29 cellular contexts compared by ENCODE assay signal in the genomic region with DNA sequence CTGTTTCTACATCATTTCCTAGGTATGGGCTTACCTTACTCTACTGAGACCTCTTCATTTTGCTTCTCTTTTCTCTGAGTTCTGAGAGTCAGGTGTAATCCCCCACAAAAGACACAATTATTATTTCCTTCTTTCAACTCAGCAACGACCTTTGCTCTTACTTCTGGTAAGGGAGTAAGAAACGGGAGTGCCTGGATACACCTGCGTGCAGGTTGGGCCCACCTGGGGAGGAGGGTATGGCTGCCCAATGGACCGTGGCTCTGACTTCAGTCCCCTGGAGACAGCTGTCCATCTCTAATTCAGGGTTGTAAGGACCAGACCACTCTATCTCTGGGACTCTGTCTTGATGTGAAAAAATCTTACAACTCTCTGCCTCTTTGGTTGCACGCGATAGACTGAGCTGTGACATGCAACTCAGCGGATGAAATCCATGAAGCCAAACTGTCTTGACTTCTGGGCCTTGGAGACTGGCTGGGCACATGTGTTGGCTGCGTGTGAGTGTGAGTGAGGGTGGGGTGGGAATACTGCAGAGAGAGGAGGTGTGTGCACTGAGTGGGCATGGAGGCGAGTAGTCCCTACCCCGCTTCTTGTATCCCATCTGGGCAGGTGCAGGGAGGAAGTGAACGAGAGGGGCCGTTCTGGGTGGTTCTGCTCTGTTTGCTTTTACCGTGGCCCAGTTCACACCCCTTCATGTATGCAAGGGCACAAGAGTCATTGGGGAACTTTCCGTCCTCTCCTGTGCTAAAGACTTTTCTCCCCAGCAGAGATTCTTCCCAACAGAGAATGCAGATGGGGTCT. TPM values are rescaled to one million over a fixed set of nuclear protein-coding genes. Genes with fewer than 3 reads are reported as not detected.
"Had no signal": no experiment of that assay in that cellular context is flagged by ENCODE, and none has a peak within 500 bp of the region (broad histone marks: within the 10 kb centered on the region; RNA-seq: fewer than 3 reads in every experiment).

No MANE protein-coding gene starts in this region.

- ATAC-seq: activated CD4-positive, CD25-positive, alpha-beta regulatory T cell treated with anti-CD3 and anti-CD28 coated beads, Interleukin-2, amount 50 U/mL, for 24 hours; activated CD8-positive, alpha-beta T cell treated with anti-CD3 and anti-CD28 coated beads for 36 hours; activated naive CD8-positive, alpha-beta T cell treated with anti-CD3 and anti-CD28 coated beads, Interleukin-2, amount 50 U/mL, for 24 hours; left ventricle myocardium superior; sciatic nerve; stimulated activated memory B cell treated with anti-CD40 and anti-IgM and Interleukin-4, amounts not matched to agents 10 μg/mL and 1 μg/mL and 100 μg/mL, for 72 hours had no signal

- H3K4me3 ChIP-seq: cardiac muscle cell, smooth muscle cell had no signal

- H3K4me2 ChIP-seq: smooth muscle cell had no signal

- H3K36me3 ChIP-seq: cardiac muscle cell had no signal

- H3K4me1 Mint-ChIP-seq: activated CD4-positive, alpha-beta T cell treated with anti-CD3 and anti-CD28 coated beads, Interleukin-2, amount 10 ng/mL, durations not matched to agents 24 days and 14 days; activated naive CD8-positive, alpha-beta T cell treated with anti-CD3 and anti-CD28 coated beads, Interleukin-2, amount 50 U/mL, for 24 hours; stimulated activated memory B cell treated with anti-CD40 and anti-IgM and Interleukin-4, amounts not matched to agents 10 μg/mL and 1 μg/mL and 100 μg/mL, for 72 hours had no signal

- H3K27ac Mint-ChIP-seq: activated CD4-positive, alpha-beta T cell treated with anti-CD3 and anti-CD28 coated beads, Interleukin-2, amount 10 ng/mL, durations not matched to agents 24 days and 14 days; activated CD8-positive, alpha-beta T cell treated with anti-CD3 and anti-CD28 coated beads for 36 hours; activated naive CD8-positive, alpha-beta T cell treated with anti-CD3 and anti-CD28 coated beads, Interleukin-2, amount 50 U/mL, for 24 hours; activated T-helper 1 cell treated with anti-CD3 and anti-CD28 coated beads, Interleukin-12 subunit alpha, Interleukin-12 subunit beta, Interleukin-2, Interleukin-4 antibody, amounts not matched to agents 30 ng/mL and 10 ng/mL and 1 ng/mL, durations not matched to agents 14 hours and 24 hours and 36 hours; dendritic cell treated with granulocyte-macrophage colony-stimulating factor and Interleukin-4, amounts not matched to agents 40 ng/mL and 50 ng/mL, for 4 days; stimulated activated memory B cell treated with anti-CD40 and anti-IgM and Interleukin-4, amounts not matched to agents 10 μg/mL and 1 μg/mL and 100 μg/mL, for 72 hours had no signal

- H3K9me3 Mint-ChIP-seq: activated CD4-positive, alpha-beta T cell treated with anti-CD3 and anti-CD28 coated beads, Interleukin-2, amount 10 ng/mL, durations not matched to agents 24 days and 14 days; activated CD8-positive, alpha-beta T cell treated with anti-CD3 and anti-CD28 coated beads for 36 hours; activated naive CD8-positive, alpha-beta T cell treated with anti-CD3 and anti-CD28 coated beads, Interleukin-2, amount 50 U/mL, for 24 hours; activated T-helper 1 cell treated with anti-CD3 and anti-CD28 coated beads, Interleukin-12 subunit alpha, Interleukin-12 subunit beta, Interleukin-2, Interleukin-4 antibody, amounts not matched to agents 30 ng/mL and 10 ng/mL and 1 ng/mL, durations not matched to agents 14 hours and 24 hours and 36 hours; dendritic cell treated with granulocyte-macrophage colony-stimulating factor and Interleukin-4, amounts not matched to agents 40 ng/mL and 50 ng/mL, for 4 days; naive B cell; stimulated activated memory B cell treated with anti-CD40 and anti-IgM and Interleukin-4, amounts not matched to agents 10 μg/mL and 1 μg/mL and 100 μg/mL, for 72 hours had no signal

- DNase-seq: activated CD4-positive, alpha-beta T cell treated with anti-CD3 and anti-CD28 coated beads, Interleukin-2, amount 10 ng/mL, durations not matched to agents 24 days and 14 days; activated CD8-positive, alpha-beta T cell treated with anti-CD3 and anti-CD28 coated beads for 36 hours; activated gamma-delta T cell; activated naive CD4-positive, alpha-beta T cell treated with anti-CD3 and anti-CD28 coated beads, Interleukin-2, amount 50 U/mL, for 16 hours; activated naive CD8-positive, alpha-beta T cell treated with anti-CD3 and anti-CD28 coated beads, Interleukin-2, amount 50 U/mL, for 24 hours; effector CD8-positive, alpha-beta T cell; erythroblast; glutamatergic neuron; hippocampal formation; kidney glomerular epithelial cell; left ventricle myocardium superior; midbrain; naive B cell; stimulated activated CD4-positive, alpha-beta T cell treated with anti-CD3 and anti-CD28 coated beads, Interleukin-15, amount 100 ng/mL, for 24 hours had no signal

- H3K36me3 Mint-ChIP-seq: naive B cell; stimulated activated memory B cell treated with anti-CD40 and anti-IgM and Interleukin-4, amounts not matched to agents 10 μg/mL and 1 μg/mL and 100 μg/mL, for 72 hours had no signal

- H3K27me3 ChIP-seq: cardiac muscle cell had no signal

- H3K27ac ChIP-seq: cardiac muscle cell, VCaP had no signal

- H3K4me3 Mint-ChIP-seq: activated CD4-positive, alpha-beta T cell treated with anti-CD3 and anti-CD28 coated beads, Interleukin-2, amount 10 ng/mL, durations not matched to agents 24 days and 14 days; activated CD8-positive, alpha-beta T cell treated with anti-CD3 and anti-CD28 coated beads for 36 hours; activated naive CD8-positive, alpha-beta T cell treated with anti-CD3 and anti-CD28 coated beads, Interleukin-2, amount 50 U/mL, for 24 hours; activated T-helper 1 cell treated with anti-CD3 and anti-CD28 coated beads, Interleukin-12 subunit alpha, Interleukin-12 subunit beta, Interleukin-2, Interleukin-4 antibody, amounts not matched to agents 30 ng/mL and 10 ng/mL and 1 ng/mL, durations not matched to agents 14 hours and 24 hours and 36 hours; dendritic cell treated with granulocyte-macrophage colony-stimulating factor and Interleukin-4, amounts not matched to agents 40 ng/mL and 50 ng/mL, for 4 days; naive B cell; stimulated activated memory B cell treated with anti-CD40 and anti-IgM and Interleukin-4, amounts not matched to agents 10 μg/mL and 1 μg/mL and 100 μg/mL, for 72 hours had no signal

- H3K27me3 Mint-ChIP-seq: activated CD4-positive, alpha-beta T cell treated with anti-CD3 and anti-CD28 coated beads, Interleukin-2, amount 10 ng/mL, durations not matched to agents 24 days and 14 days; activated naive CD8-positive, alpha-beta T cell treated with anti-CD3 and anti-CD28 coated beads, Interleukin-2, amount 50 U/mL, for 24 hours; dendritic cell treated with granulocyte-macrophage colony-stimulating factor and Interleukin-4, amounts not matched to agents 40 ng/mL and 50 ng/mL, for 4 days had no signal

RNA-seq across cellular contexts. Expression of gene TMEM238L, which starts 1.2 kb away (rescaled TPM):
- total RNA-seq: activated CD4-positive, alpha-beta T cell treated with anti-CD3 and anti-CD28 coated beads, Interleukin-2, amount 10 ng/mL, durations not matched to agents 24 days and 14 days; activated CD8-positive, alpha-beta T cell treated with anti-CD3 and anti-CD28 coated beads for 36 hours; activated T-helper 1 cell treated with anti-CD3 and anti-CD28 coated beads, Interleukin-12 subunit alpha, Interleukin-12 subunit beta, Interleukin-2, Interleukin-4 antibody, amounts not matched to agents 30 ng/mL and 10 ng/mL and 1 ng/mL, durations not matched to agents 14 hours and 24 hours and 36 hours; cardiac muscle cell; chondrocyte; frontal cortex; left ventricle myocardium superior; omental fat pad; renal cortical epithelial cell; sciatic nerve; smooth muscle cell; T-helper 2 cell treated with Interferon-gamma antibody and Interleukin-4, amounts not matched to agents 100 ng/mL and 5 ng/mL, for 36 hours; temporal lobe had no signal
- polyA plus RNA-seq: cardiac muscle cell, neural cell, smooth muscle cell had no signal

RNA-seq across cellular contexts. Expression of gene PIRT, which starts 35.2 kb away (rescaled TPM):
- total RNA-seq: activated CD4-positive, alpha-beta T cell treated with anti-CD3 and anti-CD28 coated beads, Interleukin-2, amount 10 ng/mL, durations not matched to agents 24 days and 14 days; activated CD8-positive, alpha-beta T cell treated with anti-CD3 and anti-CD28 coated beads for 36 hours; activated T-helper 1 cell treated with anti-CD3 and anti-CD28 coated beads, Interleukin-12 subunit alpha, Interleukin-12 subunit beta, Interleukin-2, Interleukin-4 antibody, amounts not matched to agents 30 ng/mL and 10 ng/mL and 1 ng/mL, durations not matched to agents 14 hours and 24 hours and 36 hours; cardiac muscle cell; chondrocyte; left ventricle myocardium superior; renal cortical epithelial cell; sciatic nerve; smooth muscle cell; T-helper 2 cell treated with Interferon-gamma antibody and Interleukin-4, amounts not matched to agents 100 ng/mL and 5 ng/mL, for 36 hours had no signal
- polyA plus RNA-seq: cardiac muscle cell, neural cell, smooth muscle cell had no signal
